Comparison of ENCODE assay signal across 9 cellular contexts in the genomic region with DNA sequence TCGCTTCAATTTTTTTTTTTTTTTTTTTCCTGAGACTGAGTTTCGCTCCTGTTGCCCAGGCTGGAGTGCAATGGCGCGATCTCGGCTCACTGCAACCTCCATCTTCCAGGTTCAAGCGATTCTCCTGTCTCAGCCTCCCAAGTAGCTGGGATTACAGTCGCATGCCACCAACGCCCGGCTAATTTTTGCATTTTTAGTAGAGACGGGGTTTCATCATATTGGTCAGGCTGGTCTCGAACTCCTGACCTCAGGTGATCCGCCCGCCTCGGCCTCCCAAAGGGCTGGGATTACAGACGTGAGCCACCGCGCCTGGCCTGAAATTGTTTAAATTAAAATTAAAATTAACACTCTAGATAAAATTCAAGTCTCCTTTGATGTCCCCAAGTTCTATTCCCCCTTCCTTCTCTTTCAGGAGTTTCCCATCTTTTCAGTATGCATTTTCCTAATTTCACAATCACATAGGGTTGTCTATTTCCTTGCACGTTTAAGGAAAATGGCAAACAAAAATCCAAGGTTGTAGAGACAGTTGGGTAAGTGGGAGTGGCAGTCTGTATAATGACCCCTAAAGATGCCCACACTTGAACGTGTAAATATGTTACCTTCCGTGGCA. TPM values are rescaled to one million over a fixed set of nuclear protein-coding genes. Genes with fewer than 3 reads are reported as not detected.
DNase-seq lines count a peak whose midpoint lies in the region; ATAC-seq and TF ChIP-seq lines count a peak whose summit lies in the region.
"Not testable (repeated sequence)": the region's sequence is repeated elsewhere in the genome, so short reads cannot be mapped to it uniquely, and the experiment has no call there.
"Had no signal": no experiment of that assay in that cellular context is flagged by ENCODE, and none has a peak within 500 bp of the region (broad histone marks: within the 10 kb centered on the region; RNA-seq: fewer than 3 reads in every experiment).

No MANE protein-coding gene starts in this region.

- H3K4me1 ChIP-seq in OCI-LY7 (ENCODE audit: insufficient read depth, low read length, poor library complexity, severe bottlenecking) (peaks cover 45% of the 10 kb centered on the region), left ventricle myocardium inferior (peaks cover 30% of the 10 kb centered on the region), stomach (peaks cover 18 to 51% (median 45%) of the 10 kb centered on the region in 4 donors)
- not testable (repeated sequence) for H3K4me1 ChIP-seq in breast epithelium

- H3K4me3 Mint-ChIP-seq in CD14-positive monocyte (peak overlapping the region; percentile 79 to 89), natural killer cell (peak overlapping the region; percentile 89)
- H3K4me3 Mint-ChIP-seq in activated CD4-positive, alpha-beta memory T cell treated with anti-CD3 and anti-CD28 coated beads, Interleukin-2, amount 10 ng/mL, durations not matched to agents 7 days and 5 days: peak overlapping the region; percentile 82

- 35 to 44% (median 40%) methylated on average over 20 of the region's 20 CpGs for WGBS in stomach, 5 donors

- H3K27me3 ChIP-seq in breast epithelium; left ventricle myocardium inferior (ENCODE audit: low read depth); stomach: not testable (repeated sequence)

- H3K27ac ChIP-seq in OCI-LY7 (ENCODE audit: low read depth, low read length, poor library complexity, severe bottlenecking) (peak overlapping the region; percentile 42), stomach (peak overlapping the region in 2 of 5 donors; percentile 81 to 98)
- H3K27ac ChIP-seq in breast epithelium; left ventricle myocardium inferior (replicated peaks): not testable (repeated sequence)

- peak overlapping the region; percentile 95; the same call in 1 of the 2 replicates for H2AFZ ChIP-seq in OCI-LY7 (ENCODE audit: low read length)

- not testable (repeated sequence) for H3K9me2 ChIP-seq in OCI-LY7 (ENCODE audit: insufficient read depth, low read length)

- H3K4me3 ChIP-seq in HFF-Myc (replicated peaks; ENCODE audit: low read depth, low read length): peak overlapping the region; percentile 46
- peak overlapping the region; percentile 76 for H3K4me3 ChIP-seq in OCI-LY7 (ENCODE audit: low read depth, low read length, poor library complexity, severe bottlenecking)
- peak overlapping the region in 2 of 3 donors; percentile 56 to 65 for H3K4me3 ChIP-seq in breast epithelium
- H3K4me3 ChIP-seq in left ventricle myocardium inferior: peak overlapping the region; percentile 71
- H3K4me3 ChIP-seq in stomach: peak overlapping the region in 3 of 4 donors; percentile 47 to 60 (median 52)

- H3K4me2 ChIP-seq in OCI-LY7 (ENCODE audit: low read length): peak overlapping the region; percentile 92

- intact Hi-C loops in CD14-positive monocyte (cut with micrococcal nuclease) (loop anchor here (10.0 kb wide), 2 partner anchors 178 to 602 kb away; a partner anchor contains a TSS), OCI-LY7 (cut with micrococcal nuclease; ENCODE audit: unreplicated experiment) (loop anchor here (1.0 kb wide), 1 partner anchor 100 kb away; no protein-coding TSS in a partner anchor), breast epithelium (cut with DNase I; ENCODE audit: low total_unique reads) (loop anchor here (5.0 kb wide), 1 partner anchor 96 kb away; no protein-coding TSS in a partner anchor), left ventricle myocardium inferior (cut with micrococcal nuclease) (loop anchor here (5.0 kb wide), 1 partner anchor 101 kb away; a partner anchor contains a TSS)
- intact Hi-C loops in natural killer cell (cut with micrococcal nuclease); stomach (cut with DNase I; ENCODE audit: low total_unique reads): not testable (repeated sequence)

- BruUV-seq in OCI-LY7 (replicated peaks; lab: Mats Ljungman, UMichigan): not testable (repeated sequence)

- H3K9me3 Mint-ChIP-seq in CD14-positive monocyte; activated CD4-positive, alpha-beta memory T cell treated with anti-CD3 and anti-CD28 coated beads, Interleukin-2, amount 10 ng/mL, durations not matched to agents 7 days and 5 days; natural killer cell: not testable (repeated sequence)

- not testable (repeated sequence) for H3K9me3 ChIP-seq in OCI-LY7 (ENCODE audit: low read length); breast epithelium; left ventricle myocardium inferior (replicated peaks); stomach

- TF ChIP-seq CTCF in CD14-positive monocyte (IDR thresholded peaks at IDR 0.05); HFF-Myc (IDR thresholded peaks at IDR 0.05; ENCODE audit: low read depth, low read length, missing control alignments); OCI-LY7 (conservative IDR thresholded peaks at IDR 0.05; ENCODE audit: low read length); breast epithelium (IDR thresholded peaks at IDR 0.05); left ventricle myocardium inferior (IDR thresholded peaks at IDR 0.05; ENCODE audit: borderline replicate concordance); natural killer cell (IDR thresholded peaks at IDR 0.05); stomach (IDR thresholded peaks at IDR 0.05): not testable (repeated sequence)

- not testable (repeated sequence) for H3K36me3 Mint-ChIP-seq in CD14-positive monocyte, natural killer cell
- peaks cover 12% of the 10 kb centered on the region for H3K36me3 Mint-ChIP-seq in activated CD4-positive, alpha-beta memory T cell treated with anti-CD3 and anti-CD28 coated beads, Interleukin-2, amount 10 ng/mL, durations not matched to agents 7 days and 5 days (ENCODE audit: low read depth)

- CTCF ChIA-PET in OCI-LY7 (lab: Charles Lee; ENCODE audit: unreplicated experiment): interaction anchor here (0.6 to 1.4 kb wide), 2 partner anchors 9 to 59 kb away, joined by 3 to 6 read pairs; a partner anchor contains a TSS
- CTCF ChIA-PET in activated CD4-positive, alpha-beta memory T cell treated with anti-CD3 and anti-CD28 coated beads, Interleukin-2, amount 10 ng/mL, durations not matched to agents 7 days and 5 days (lab: Charles Lee): interaction anchor here (0.9 to 14.1 kb wide), 5 partner anchors 8 to 109 kb away, joined by 4 to 183 read pairs (median 10); a partner anchor contains a TSS

- H3K27me3 Mint-ChIP-seq in CD14-positive monocyte (ENCODE audit: low read depth in 3 of 3): peaks cover 6 to 11% (median 10%) of the 10 kb centered on the region in 3 donors
- H3K27me3 Mint-ChIP-seq in activated CD4-positive, alpha-beta memory T cell treated with anti-CD3 and anti-CD28 coated beads, Interleukin-2, amount 10 ng/mL, durations not matched to agents 7 days and 5 days; natural killer cell (ENCODE audit: low read depth in 2 of 2): not testable (repeated sequence)

- ATAC-seq in natural killer cell: not testable (repeated sequence)

- not testable (repeated sequence) for TF ChIP-seq EP300 in stomach (IDR thresholded peaks at IDR 0.05)

- not testable (repeated sequence) for H3K36me3 ChIP-seq in OCI-LY7 (ENCODE audit: insufficient read depth, low read length); breast epithelium; left ventricle myocardium inferior; stomach

- not testable (repeated sequence) for DNase-seq in CD14-positive monocyte (ENCODE audit: low spot score); HFF-Myc (ENCODE audit: extremely low read depth, low read depth); activated CD4-positive, alpha-beta memory T cell treated with anti-CD3 and anti-CD28 coated beads, Interleukin-2, amount 10 ng/mL, durations not matched to agents 7 days and 5 days; breast epithelium (ENCODE audit: low spot score in 2 of 2); left ventricle myocardium inferior; natural killer cell; stomach
- peak; percentile 39 for DNase-seq in OCI-LY7 (ENCODE audit: low spot score)

- not testable (repeated sequence) for H4K20me1 ChIP-seq in OCI-LY7 (ENCODE audit: insufficient read depth, low read length)

- not testable (repeated sequence) for TF ChIP-seq POLR2A in breast epithelium (IDR thresholded peaks at IDR 0.05); stomach (IDR thresholded peaks at IDR 0.05)

- H3K79me2 ChIP-seq in OCI-LY7 (ENCODE audit: insufficient read depth, low read depth, low read length): not testable (repeated sequence)

- POLR2A ChIA-PET in OCI-LY7 (lab: Charles Lee): interaction anchor here (0.5 to 1.5 kb wide), 2 partner anchors 11 to 59 kb away, joined by 3 to 5 read pairs; no protein-coding TSS in a partner anchor
- POLR2A ChIA-PET in activated CD4-positive, alpha-beta memory T cell treated with anti-CD3 and anti-CD28 coated beads, Interleukin-2, amount 10 ng/mL, durations not matched to agents 7 days and 5 days (lab: Charles Lee): interaction anchor here (0.6 to 2.3 kb wide), 8 partner anchors 10 to 1326 kb away, joined by 3 to 14 read pairs (median 4); a partner anchor contains a TSS

- not testable (repeated sequence) for H3K27ac Mint-ChIP-seq in CD14-positive monocyte; activated CD4-positive, alpha-beta memory T cell treated with anti-CD3 and anti-CD28 coated beads, Interleukin-2, amount 10 ng/mL, durations not matched to agents 7 days and 5 days
- peak overlapping the region in 1 of 2 donors; percentile 91 for H3K27ac Mint-ChIP-seq in natural killer cell

- peaks cover 28% of the 10 kb centered on the region for H3K4me1 Mint-ChIP-seq in CD14-positive monocyte
- H3K4me1 Mint-ChIP-seq in activated CD4-positive, alpha-beta memory T cell treated with anti-CD3 and anti-CD28 coated beads, Interleukin-2, amount 10 ng/mL, durations not matched to agents 7 days and 5 days: peaks cover 50% of the 10 kb centered on the region
- peaks cover 37 to 45% of the 10 kb centered on the region in 2 donors for H3K4me1 Mint-ChIP-seq in natural killer cell

RNA-seq across cellular contexts. Expression of a gene that starts 9.4 kb away (rescaled TPM):
- 1 to 10 TPM in 1 of 2 donors, under 1 TPM in 1; 0.85 to 1.7 TPM for polyA plus RNA-seq in CD14-positive monocyte
- 17.6 and 23.8 TPM in 2 replicates for total RNA-seq in OCI-LY7 (2014; rRNA removed; shearing (Covaris generic))
- 40.0 and 42.3 TPM in 2 replicates for total RNA-seq in OCI-LY7 (2022)
- 10 to 100 TPM; 22.1 to 24.8 TPM for total RNA-seq in activated CD4-positive, alpha-beta memory T cell treated with anti-CD3 and anti-CD28 coated beads, Interleukin-2, amount 10 ng/mL, durations not matched to agents 7 days and 5 days
- total RNA-seq in breast epithelium: 10 to 100 TPM; 23.3 to 40.5 (median 30.0) TPM
- 22.1 TPM for total RNA-seq in left ventricle myocardium inferior
- total RNA-seq in natural killer cell: 10 to 100 TPM; 12.6 to 33.5 (median 22.9) TPM
- total RNA-seq in stomach: 100 to 1,000 TPM in 2 of 5 donors, 10 to 100 TPM in 3; 21.0 to 170 (median 40.2) TPM
- polyA plus RNA-seq in stomach: 1 to 10 TPM; 3.4 to 5.9 (median 3.7) TPM

RNA-seq across cellular contexts. Expression of a gene that starts 34.4 kb away (rescaled TPM):
- polyA plus RNA-seq in CD14-positive monocyte (under 1 TPM; 0.16 to 0.23 TPM), stomach (not detected)
- total RNA-seq in OCI-LY7 (2014; rRNA removed; shearing (Covaris generic)): not detected in 2 replicates
- total RNA-seq in OCI-LY7 (2022) (0.28 and 0.29 TPM in 2 replicates), breast epithelium (under 1 TPM in 1 of 3 donors, not detected in 2; 0.16 TPM), left ventricle myocardium inferior (0.08 TPM), natural killer cell (1 to 10 TPM in 1 of 3 donors, under 1 TPM in 2; 0.92 to 1.9 (median 0.93) TPM), stomach (not detected)
- not detected for total RNA-seq in activated CD4-positive, alpha-beta memory T cell treated with anti-CD3 and anti-CD28 coated beads, Interleukin-2, amount 10 ng/mL, durations not matched to agents 7 days and 5 days
- total RNA-seq: skeletal muscle tissue had no signal
